In the genomic region with DNA sequence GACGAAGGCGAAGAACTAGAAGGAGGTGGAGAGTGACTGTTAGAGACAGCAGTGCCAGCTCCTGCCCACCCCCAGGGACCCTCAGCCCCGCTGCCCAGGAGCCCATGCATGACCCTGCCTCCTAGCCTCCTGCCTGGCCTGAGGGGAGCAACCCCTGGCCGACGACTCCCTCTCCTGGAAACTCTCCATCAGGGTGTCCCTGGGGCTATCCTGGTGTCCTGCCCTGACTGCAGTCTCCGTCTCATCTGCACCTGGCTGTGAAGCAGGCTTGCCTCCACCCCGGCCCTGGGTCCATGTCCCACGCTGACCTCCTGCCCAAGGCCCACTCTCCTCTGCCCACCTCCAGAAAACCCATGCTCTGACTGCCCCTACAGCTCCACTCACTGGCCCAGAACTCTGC, we compare ENCODE assay signal across 32 cellular contexts.
"Had no signal": no experiment of that assay in that cellular context is flagged by ENCODE, and none has a peak within 500 bp of the region (broad histone marks: within the 10 kb centered on the region; RNA-seq: fewer than 3 reads in every experiment).

No MANE protein-coding gene starts in this region.

- H3K4me3 ChIP-seq: ascending aorta, breast epithelium, cardiac muscle cell, colonic mucosa, gastrocnemius medialis, heart left ventricle had no signal

- H3K27ac ChIP-seq: ascending aorta, cardiac muscle cell, colonic mucosa, foreskin keratinocyte, gastrocnemius medialis, heart left ventricle, WERI-Rb-1 had no signal

- DNase-seq: activated B cell treated with CpG ODN at 0.5 μM for 24 hours; activated CD4-positive, alpha-beta T cell treated with anti-CD3 and anti-CD28 coated beads for 48 hours; activated CD4-positive, alpha-beta T cell treated with anti-CD3 and anti-CD28 coated beads, Interleukin-2, amount 50 U/mL, for 1 hour; activated CD4-positive, alpha-beta T cell treated with anti-CD3 and anti-CD28 coated beads, Interleukin-2, amount 50 U/mL, for 48 hours; activated CD8-positive, alpha-beta memory T cell treated with anti-CD3 and anti-CD28 coated beads, Interleukin-2, amount 10 ng/mL, durations not matched to agents 7 days and 5 days; activated CD8-positive, alpha-beta memory T cell treated with anti-CD3 and anti-CD28 coated beads, Interleukin-2, amount 50 U/mL, for 4 hours; activated CD8-positive, alpha-beta T cell treated with anti-CD3 and anti-CD28 coated beads for 36 hours; activated gamma-delta T cell; activated naive CD4-positive, alpha-beta T cell; activated naive CD4-positive, alpha-beta T cell treated with anti-CD3 and anti-CD28 coated beads, Interleukin-2, amount 10 ng/mL, durations not matched to agents 7 days and 5 days; activated naive CD8-positive, alpha-beta T cell treated with anti-CD3 and anti-CD28 coated beads, Interleukin-2, amount 10 ng/mL, durations not matched to agents 7 days and 5 days; activated T-cell treated with anti-CD3 and anti-CD28 coated beads, Interleukin-2, amount 50 U/mL, for 1 hour; activated T-cell treated with anti-CD3 and anti-CD28 coated beads, Interleukin-2, amount 50 U/mL, for 48 hours; central memory CD4-positive, alpha-beta T cell; cerebellar nuclear complex; colonic mucosa; effector CD8-positive, alpha-beta T cell; foreskin keratinocyte; gastrocnemius medialis; glutamatergic neuron; heart left ventricle; T-helper 1 cell; T-helper 17 cell; T1000; WERI-Rb-1 had no signal

- H3K36me3 ChIP-seq: ascending aorta, breast epithelium, cardiac muscle cell, colonic mucosa, gastrocnemius medialis, heart left ventricle, WERI-Rb-1 had no signal

- H3K4me1 ChIP-seq: ascending aorta, breast epithelium, colonic mucosa, foreskin keratinocyte, gastrocnemius medialis, heart left ventricle had no signal

- H3K27me3 ChIP-seq: ascending aorta, breast epithelium, cardiac muscle cell, colonic mucosa, foreskin keratinocyte, gastrocnemius medialis had no signal

- FAIRE-seq: endometrium had no signal

- H3K9me3 ChIP-seq: ascending aorta, colonic mucosa, gastrocnemius medialis had no signal

- ATAC-seq: activated CD4-positive, CD25-positive, alpha-beta regulatory T cell treated with anti-CD3 and anti-CD28 coated beads, Interleukin-2, amount 50 U/mL, for 24 hours; activated CD8-positive, alpha-beta memory T cell treated with anti-CD3 and anti-CD28 coated beads, Interleukin-2, amount 10 ng/mL, durations not matched to agents 7 days and 5 days; activated CD8-positive, alpha-beta T cell treated with anti-CD3 and anti-CD28 coated beads for 36 hours; activated naive CD4-positive, alpha-beta T cell treated with anti-CD3 and anti-CD28 coated beads, Interleukin-2, amount 50 U/mL, for 72 hours; esophagus mucosa; foreskin keratinocyte; gastrocnemius medialis; T-helper 17 cell had no signal
